8 cellular contexts compared by ENCODE assay signal in genomic region chr6:157235600-157236039, GRCh38.
DNase-seq lines count a peak whose midpoint lies in the region; ATAC-seq and TF ChIP-seq lines count a peak whose summit lies in the region.

No MANE protein-coding gene starts in this region.

- H3K27me3 ChIP-seq in foreskin keratinocyte, result peaks cover 58% of the 10 kb centered on the region
- no peaks in the 10 kb centered on the region for H3K27me3 ChIP-seq in thoracic aorta (replicated peaks; ENCODE audit: insufficient read depth)

- ATAC-seq in foreskin keratinocyte (peak; percentile 85), thoracic aorta (ENCODE audit: insufficient number of reproducible peaks, low FRiP score, low read depth) (peak; percentile 63), GM21576 (IDR thresholded peaks at IDR 0.05; ENCODE audit: unreplicated experiment) (no peak)
- ATAC-seq in naive thymus-derived CD8-positive, alpha-beta T cell, result peak; percentile 87 to 89

- TF ChIP-seq CTCF in GM12872 (IDR thresholded peaks at IDR 0.05; ENCODE audit: insufficient read depth, low read depth, low read length) (peak; percentile 62), foreskin keratinocyte (conservative IDR thresholded peaks at IDR 0.05) (peak; percentile 68), thoracic aorta (IDR thresholded peaks at IDR 0.05) (peak; percentile 71)

- H3K36me3 ChIP-seq in thoracic aorta, result no peaks in the 10 kb centered on the region

- peak; percentile 19 for DNase-seq in MV-4-11 (lab: John Stamatoyannopoulos, UW)
- peak; percentile 70 for DNase-seq in activated naive CD4-positive, alpha-beta T cell treated with anti-CD3 and anti-CD28 coated beads for 36 hours
- no peak for DNase-seq in foreskin keratinocyte
- peak in 9 of 10 donors; percentile 30 to 60 (median 40) for DNase-seq in naive thymus-derived CD8-positive, alpha-beta T cell
- DNase-seq in thoracic aorta (ENCODE audit: low spot score), result no peak
- DNase-seq in NCI-H1694 treated with DMSO at 0.1 percent for 48 hours (lab: John Stamatoyannopoulos, UW), result no peak

- H3K4me1 Mint-ChIP-seq in activated naive CD4-positive, alpha-beta T cell treated with anti-CD3 and anti-CD28 coated beads for 36 hours (ENCODE audit: low read depth), result peaks cover 17% of the 10 kb centered on the region
- peaks cover 9 to 25% (median 15%) of the 10 kb centered on the region in 4 donors for H3K4me1 Mint-ChIP-seq in naive thymus-derived CD8-positive, alpha-beta T cell

- CTCF ChIA-PET in activated naive CD4-positive, alpha-beta T cell treated with anti-CD3 and anti-CD28 coated beads for 36 hours (lab: Charles Lee), result interaction anchor here (0.7 to 1.8 kb wide), 15 partner anchors 9 to 202 kb away, joined by 3 to 6 read pairs (median 4); no protein-coding TSS in a partner anchor

- H3K4me3 Mint-ChIP-seq in activated naive CD4-positive, alpha-beta T cell treated with anti-CD3 and anti-CD28 coated beads for 36 hours, result peak overlapping the region; percentile 89
- peak overlapping the region; percentile 85 to 100 (median 92) for H3K4me3 Mint-ChIP-seq in naive thymus-derived CD8-positive, alpha-beta T cell

- peak overlapping the region; percentile 86 for H3K4me3 ChIP-seq in thoracic aorta

- H3K27me3 Mint-ChIP-seq in activated naive CD4-positive, alpha-beta T cell treated with anti-CD3 and anti-CD28 coated beads for 36 hours (ENCODE audit: low read depth), result peaks cover 23% of the 10 kb centered on the region
- peaks cover 23 to 61% (median 46%) of the 10 kb centered on the region in 5 donors for H3K27me3 Mint-ChIP-seq in naive thymus-derived CD8-positive, alpha-beta T cell

- H3K9me3 Mint-ChIP-seq in activated naive CD4-positive, alpha-beta T cell treated with anti-CD3 and anti-CD28 coated beads for 36 hours, result no peaks in the 10 kb centered on the region
- peaks cover 0 to 11% (median 0%) of the 10 kb centered on the region in 9 donors for H3K9me3 Mint-ChIP-seq in naive thymus-derived CD8-positive, alpha-beta T cell

- POLR2A ChIA-PET in naive thymus-derived CD8-positive, alpha-beta T cell (lab: Charles Lee), result interaction anchor here (0.9 to 2.2 kb wide), 3 partner anchors 13 to 214 kb away, joined by 3 to 14 read pairs (median 5); no protein-coding TSS in a partner anchor

- H3K36me3 Mint-ChIP-seq in activated naive CD4-positive, alpha-beta T cell treated with anti-CD3 and anti-CD28 coated beads for 36 hours (ENCODE audit: low read depth), result peaks cover 2% of the 10 kb centered on the region
- H3K36me3 Mint-ChIP-seq in naive thymus-derived CD8-positive, alpha-beta T cell, result no peaks in the 10 kb centered on the region

- no peak overlapping the region for H3K27ac Mint-ChIP-seq in activated naive CD4-positive, alpha-beta T cell treated with anti-CD3 and anti-CD28 coated beads for 36 hours
- peak overlapping the region in 8 of 10 donors; percentile 11 to 95 (median 54) for H3K27ac Mint-ChIP-seq in naive thymus-derived CD8-positive, alpha-beta T cell

- H3K27ac ChIP-seq in foreskin keratinocyte (no peak overlapping the region), thoracic aorta (peak overlapping the region; percentile 99)

- H3K9me3 ChIP-seq in thoracic aorta, result no peaks in the 10 kb centered on the region

- H3K4me1 ChIP-seq in foreskin keratinocyte, result no peaks in the 10 kb centered on the region
- H3K4me1 ChIP-seq in thoracic aorta (ENCODE audit: control insufficient read depth in 1 of 2, low read depth in 2 of 2), result peaks cover 15 to 39% of the 10 kb centered on the region in 2 donors

- intact Hi-C loops in activated naive CD4-positive, alpha-beta T cell treated with anti-CD3 and anti-CD28 coated beads for 36 hours (cut with micrococcal nuclease), result loop anchor here (1.0 kb wide), 1 partner anchor 39 kb away; no protein-coding TSS in a partner anchor

Comparison
In these comparisons a context has a peak if more than half of its experiments do, and no peak if none do; other contexts are left out.
1. DNase-seq: peak in MV-4-11 (single experiment), activated naive CD4-positive, alpha-beta T cell treated with anti-CD3 and anti-CD28 coated beads for 36 hours (single experiment) and naive thymus-derived CD8-positive, alpha-beta T cell (9 of 10); none in foreskin keratinocyte (0 of 2), thoracic aorta (single experiment) and NCI-H1694 treated with DMSO at 0.1 percent for 48 hours (single experiment).
2. Peak in every context shown above with its lines, with median percentiles within 50 percentile points of each other: CTCF ChIP-seq.